Comparison of ENCODE assay signal across 18 cellular contexts in the genomic region with DNA sequence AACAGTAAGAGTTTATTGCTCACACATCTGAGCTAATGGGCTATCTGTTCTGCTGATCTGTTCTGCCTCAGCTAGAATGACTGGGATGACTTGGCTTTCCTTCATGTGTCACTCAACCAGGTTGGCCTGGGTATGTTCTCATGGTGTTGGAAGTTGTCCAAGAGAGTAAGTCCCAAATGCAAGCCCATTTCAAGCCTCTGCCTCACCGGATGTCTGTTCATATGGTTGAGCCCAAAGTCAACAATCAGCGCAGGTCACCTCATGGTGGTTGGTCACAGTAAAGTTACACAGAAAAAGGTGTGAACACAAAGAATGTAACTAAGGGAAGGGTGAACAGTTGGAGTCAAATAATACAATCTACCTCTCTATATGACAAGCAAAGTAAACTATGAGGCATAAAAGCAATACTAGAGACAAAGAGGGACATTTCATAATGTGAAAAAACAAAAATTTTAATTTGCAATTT. TPM values are rescaled to one million over a fixed set of nuclear protein-coding genes. Genes with fewer than 3 reads are reported as not detected.
DNase-seq lines count a peak whose midpoint lies in the region; ATAC-seq, FAIRE-seq and TF ChIP-seq lines count a peak whose summit lies in the region.
"Had no signal": no experiment of that assay in that cellular context is flagged by ENCODE, and none has a peak within 500 bp of the region (broad histone marks: within the 10 kb centered on the region; RNA-seq: fewer than 3 reads in every experiment).

No MANE protein-coding gene starts in this region.

- no peak for ATAC-seq in natural killer cell treated with Interleukin-12 subunit alpha and Interleukin-12 subunit beta and Interleukin-15 and Interleukin-18, amount 100 ng/mL, for 72 hours
- ATAC-seq: GM12878 had no signal

- no peak overlapping the region for H2AFZ ChIP-seq in mammary epithelial cell (ENCODE audit: low read depth, low read length)

- H4K20me1 ChIP-seq in mammary epithelial cell (ENCODE audit: insufficient read depth, low read length) = no peaks in the 10 kb centered on the region

- H3K27ac ChIP-seq in mammary epithelial cell (ENCODE audit: insufficient read depth, low read depth, low read length) = no peak overlapping the region
- peak overlapping the region in 1 of 2 donors; percentile 32 for H3K27ac ChIP-seq in small intestine (ENCODE audit: low read depth in 1 of 2, low read length in 1 of 2)
- H3K27ac ChIP-seq: vagina had no signal

- H3K4me2 ChIP-seq in mammary epithelial cell (ENCODE audit: insufficient read depth, low read depth, low read length) = no peak overlapping the region

- no peaks in the 10 kb centered on the region for H3K36me3 Mint-ChIP-seq in natural killer cell treated with Interleukin-12 subunit alpha and Interleukin-12 subunit beta and Interleukin-15 and Interleukin-18, amount 100 ng/mL, for 72 hours
- no peaks in the 10 kb centered on the region for H3K36me3 Mint-ChIP-seq in activated naive CD4-positive, alpha-beta T cell treated with anti-CD3 and anti-CD28 coated beads, Interleukin-2, amount 10 ng/mL, durations not matched to agents 7 days and 5 days
- H3K36me3 Mint-ChIP-seq: activated CD4-positive, alpha-beta memory T cell treated with anti-CD3 and anti-CD28 coated beads for 36 hours; activated naive CD4-positive, alpha-beta T cell treated with anti-CD3 and anti-CD28 coated beads, Interleukin-2, amount 50 U/mL, for 72 hours had no signal

- H3K4me1 Mint-ChIP-seq in natural killer cell treated with Interleukin-12 subunit alpha and Interleukin-12 subunit beta and Interleukin-15 and Interleukin-18, amount 100 ng/mL, for 72 hours (ENCODE audit: low read depth in 2 of 2) = no peaks in the 10 kb centered on the region
- H3K4me1 Mint-ChIP-seq in activated naive CD4-positive, alpha-beta T cell treated with anti-CD3 and anti-CD28 coated beads, Interleukin-2, amount 10 ng/mL, durations not matched to agents 7 days and 5 days = no peaks in the 10 kb centered on the region

- dilution Hi-C loops in mammary epithelial cell (cut with HindIII; ENCODE audit: low sequenced_read_pairs) = no loop called here

- no peak overlapping the region for H3K9ac ChIP-seq in mammary epithelial cell (ENCODE audit: insufficient read depth, low read length)

- FAIRE-seq in small intestine (lab: Jason Lieb, UNC) = no peak
- FAIRE-seq: D721Med, GM12878, GM19239 had no signal

- peak; percentile 1 for DNase-seq in NCI-H748 (lab: John Stamatoyannopoulos, UW; ENCODE audit: unreplicated experiment)
- DNase-seq in NCI-H748 treated with DMSO at 0.1 percent for 48 hours (lab: John Stamatoyannopoulos, UW) = no peak
- DNase-seq in NCI-H345 treated with DMSO at 0.1 percent for 48 hours (lab: John Stamatoyannopoulos, UW; ENCODE audit: unreplicated experiment) = peak; percentile 21
- DNase-seq in mammary epithelial cell = peak; percentile 78
- peak; percentile 22 for DNase-seq in small intestine
- DNase-seq in natural killer cell treated with Interleukin-12 subunit alpha and Interleukin-12 subunit beta and Interleukin-15 and Interleukin-18, amount 100 ng/mL, for 72 hours (ENCODE audit: low spot score) = no peak
- DNase-seq in NK-92 treated with Interleukin-12 subunit alpha and Interleukin-12 subunit beta, amount 100 ng/mL, for 24 hours (lab: John Stamatoyannopoulos, UW) = no peak
- no peak for DNase-seq in activated naive CD4-positive, alpha-beta T cell treated with anti-CD3 and anti-CD28 coated beads, Interleukin-2, amount 10 ng/mL, durations not matched to agents 7 days and 5 days
- DNase-seq: H7, NCI-H1105 treated with DMSO at 0.1 percent for 48 hours, T-helper 9 cell had no signal

- H3K9me3 ChIP-seq in mammary epithelial cell (replicated peaks; ENCODE audit: insufficient read depth, low read length) (no peaks in the 10 kb centered on the region), small intestine (ENCODE audit: control insufficient read depth, low read depth) (no peaks in the 10 kb centered on the region)
- H3K9me3 ChIP-seq: vagina had no signal

- in situ Hi-C loops in mammary epithelial cell (cut with MboI; ENCODE audit: low sequenced_read_pairs in 2 of 2) = no loop called here

- intact Hi-C loops in mammary epithelial cell (cut with micrococcal nuclease) = no loop called here

- H3K4me1 ChIP-seq in mammary epithelial cell (ENCODE audit: insufficient read depth, low read length) (peaks cover 8% of the 10 kb centered on the region), small intestine (ENCODE audit: control insufficient read depth in 2 of 2, insufficient read depth in 1 of 2, low read depth in 1 of 2, low read length in 1 of 2) (peaks cover 0 to 2% of the 10 kb centered on the region in 2 donors)
- H3K4me1 ChIP-seq: vagina had no signal

- H3K27me3 ChIP-seq in mammary epithelial cell (ENCODE audit: insufficient read depth, low read length) (no peaks in the 10 kb centered on the region), small intestine (ENCODE audit: control insufficient read depth in 2 of 2, insufficient read depth in 2 of 2, low read length in 2 of 2) (no peaks in the 10 kb centered on the region)
- H3K27me3 ChIP-seq: vagina had no signal

- no peaks in the 10 kb centered on the region for H3K36me3 ChIP-seq in mammary epithelial cell (ENCODE audit: insufficient read depth, low read length)
- H3K36me3 ChIP-seq in small intestine (ENCODE audit: control insufficient read depth in 2 of 2, insufficient read depth in 2 of 2, low read length in 2 of 2) = no peaks in the 10 kb centered on the region
- H3K36me3 ChIP-seq: vagina had no signal

- BruUV-seq in mammary epithelial cell (replicated peaks; lab: Mats Ljungman, UMichigan) = no TSS peak

- no peaks in the 10 kb centered on the region for H3K9me3 Mint-ChIP-seq in natural killer cell treated with Interleukin-12 subunit alpha and Interleukin-12 subunit beta and Interleukin-15 and Interleukin-18, amount 100 ng/mL, for 72 hours
- H3K9me3 Mint-ChIP-seq in activated naive CD4-positive, alpha-beta T cell treated with anti-CD3 and anti-CD28 coated beads, Interleukin-2, amount 10 ng/mL, durations not matched to agents 7 days and 5 days = no peaks in the 10 kb centered on the region
- H3K9me3 Mint-ChIP-seq: activated CD4-positive, alpha-beta memory T cell treated with anti-CD3 and anti-CD28 coated beads for 36 hours; activated naive CD4-positive, alpha-beta T cell treated with anti-CD3 and anti-CD28 coated beads, Interleukin-2, amount 50 U/mL, for 72 hours had no signal

- H3K4me3 Mint-ChIP-seq in natural killer cell treated with Interleukin-12 subunit alpha and Interleukin-12 subunit beta and Interleukin-15 and Interleukin-18, amount 100 ng/mL, for 72 hours = no peak overlapping the region
- H3K4me3 Mint-ChIP-seq in activated naive CD4-positive, alpha-beta T cell treated with anti-CD3 and anti-CD28 coated beads, Interleukin-2, amount 10 ng/mL, durations not matched to agents 7 days and 5 days = no peak overlapping the region
- H3K4me3 Mint-ChIP-seq: activated CD4-positive, alpha-beta memory T cell treated with anti-CD3 and anti-CD28 coated beads for 36 hours had no signal

- WGBS in mammary epithelial cell (ENCODE audit: low coverage, missing lambda C conversion rate) = 100% methylated on average over 2 of the region's 2 CpGs
- 36 to 85% (median 41%) methylated on average over 2 of the region's 2 CpGs for WGBS in small intestine, 3 donors

- no peak for TF ChIP-seq CTCF in mammary epithelial cell (conservative IDR thresholded peaks at IDR 0.05 in 1 of 2, IDR thresholded peaks at IDR 0.05 in 1 of 2; ENCODE audit: extremely low read depth in 1 of 2, insufficient read depth in 1 of 2, low read depth in 1 of 2, low read length in 2 of 2)

- CTCF ChIA-PET in mammary epithelial cell (lab: Charles Lee; ENCODE audit: low non-redundant PET) = no interaction called here
- CTCF ChIA-PET in activated naive CD4-positive, alpha-beta T cell treated with anti-CD3 and anti-CD28 coated beads, Interleukin-2, amount 10 ng/mL, durations not matched to agents 7 days and 5 days (lab: Charles Lee) = no interaction called here

- no peaks in the 10 kb centered on the region for H3K79me2 ChIP-seq in mammary epithelial cell (ENCODE audit: insufficient read depth, low read length)

- H3K27ac Mint-ChIP-seq in natural killer cell treated with Interleukin-12 subunit alpha and Interleukin-12 subunit beta and Interleukin-15 and Interleukin-18, amount 100 ng/mL, for 72 hours = no peak overlapping the region
- no peak overlapping the region for H3K27ac Mint-ChIP-seq in activated naive CD4-positive, alpha-beta T cell treated with anti-CD3 and anti-CD28 coated beads, Interleukin-2, amount 10 ng/mL, durations not matched to agents 7 days and 5 days
- H3K27ac Mint-ChIP-seq: activated CD4-positive, alpha-beta memory T cell treated with anti-CD3 and anti-CD28 coated beads for 36 hours; activated naive CD4-positive, alpha-beta T cell treated with anti-CD3 and anti-CD28 coated beads, Interleukin-2, amount 50 U/mL, for 72 hours had no signal

- H3K27me3 Mint-ChIP-seq in natural killer cell treated with Interleukin-12 subunit alpha and Interleukin-12 subunit beta and Interleukin-15 and Interleukin-18, amount 100 ng/mL, for 72 hours = peaks cover 6 to 10% of the 10 kb centered on the region in 2 donors
- H3K27me3 Mint-ChIP-seq in activated naive CD4-positive, alpha-beta T cell treated with anti-CD3 and anti-CD28 coated beads, Interleukin-2, amount 10 ng/mL, durations not matched to agents 7 days and 5 days = no peaks in the 10 kb centered on the region
- H3K27me3 Mint-ChIP-seq: activated CD4-positive, alpha-beta memory T cell treated with anti-CD3 and anti-CD28 coated beads for 36 hours had no signal

- H3K4me3 ChIP-seq in mammary epithelial cell (replicated peaks in 1 of 3; ENCODE audit: insufficient read depth in 1 of 3, low read depth in 2 of 3, low read length in 3 of 3) (no peak overlapping the region), small intestine (ENCODE audit: low read depth in 1 of 2, low read length in 2 of 2) (no peak overlapping the region)
- H3K4me3 ChIP-seq: GM12878, vagina had no signal

RNA-seq across cellular contexts. Expression of gene GDPD4, which starts 1.9 kb away (rescaled TPM):
- not detected for total RNA-seq in mammary epithelial cell
- not detected for polyA plus RNA-seq in mammary epithelial cell
- not detected for polyA minus RNA-seq in mammary epithelial cell
- 1 to 10 TPM in 1 of 3 donors, not detected in 2; 2.2 TPM for polyA plus RNA-seq in small intestine
- not detected for total RNA-seq in natural killer cell treated with Interleukin-12 subunit alpha and Interleukin-12 subunit beta and Interleukin-15 and Interleukin-18, amount 100 ng/mL, for 72 hours
- total RNA-seq: activated CD4-positive, alpha-beta memory T cell treated with anti-CD3 and anti-CD28 coated beads for 36 hours; activated naive CD4-positive, alpha-beta T cell treated with anti-CD3 and anti-CD28 coated beads, Interleukin-2, amount 50 U/mL, for 72 hours; H7; OCI-LY7; vagina had no signal
- polyA plus RNA-seq: GM12878 had no signal

Comparison
In these comparisons a context has a peak if more than half of its experiments do, and no peak if none do; other contexts are left out.
1. DNase-seq: peak in NCI-H748 (single experiment), NCI-H345 treated with DMSO at 0.1 percent for 48 hours (single experiment), mammary epithelial cell (single experiment) and small intestine (single experiment); none in NCI-H748 treated with DMSO at 0.1 percent for 48 hours (single experiment), natural killer cell treated with Interleukin-12 subunit alpha and Interleukin-12 subunit beta and Interleukin-15 and Interleukin-18, amount 100 ng/mL, for 72 hours (single experiment), NK-92 treated with Interleukin-12 subunit alpha and Interleukin-12 subunit beta, amount 100 ng/mL, for 24 hours (single experiment) and activated naive CD4-positive, alpha-beta T cell treated with anti-CD3 and anti-CD28 coated beads, Interleukin-2, amount 10 ng/mL, durations not matched to agents 7 days and 5 days (single experiment).